In the genomic region with DNA sequence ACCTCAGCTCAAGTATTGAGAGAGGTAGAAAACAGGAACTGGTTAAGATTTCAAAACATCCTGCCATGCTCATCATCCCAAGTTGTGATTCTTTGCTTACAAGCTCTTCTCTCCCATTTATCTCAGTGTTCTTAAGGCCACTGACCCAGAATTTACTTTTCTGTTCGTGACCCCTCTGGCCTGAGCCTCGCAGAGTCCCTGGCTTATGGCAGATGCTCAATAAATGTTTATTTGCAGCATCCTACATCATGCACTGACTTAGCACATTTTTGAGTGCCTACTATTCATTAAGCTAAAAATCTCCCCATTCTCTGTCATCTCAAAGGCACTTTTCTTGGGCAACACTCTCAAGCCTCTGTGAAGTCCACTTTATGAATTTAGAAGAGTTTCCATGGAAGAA, we compare ENCODE assay signal across 33 cellular contexts. TPM values are rescaled to one million over a fixed set of nuclear protein-coding genes. Genes with fewer than 3 reads are reported as not detected.
"Had no signal": no experiment of that assay in that cellular context is flagged by ENCODE, and none has a peak within 500 bp of the region (broad histone marks: within the 10 kb centered on the region; RNA-seq: fewer than 3 reads in every experiment).

No MANE protein-coding gene starts in this region.

- DNase-seq: hypothalamus; immature natural killer cell; kidney; left colon; left lung; mesendoderm; naive B cell; natural killer cell; nephron progenitor cell; occipital lobe; psoas muscle; right lobe of liver; stimulated activated CD4-positive, alpha-beta T cell treated with anti-CD3 and anti-CD28 coated beads, Interleukin-1b, Interleukin-23, amount 100 ng/mL, for 48 hours; stimulated activated CD4-positive, alpha-beta T cell treated with anti-CD3 and anti-CD28 coated beads, Interleukin-2, amount 100 ng/mL, for 48 hours; stimulated activated CD4-positive, alpha-beta T cell treated with anti-CD3 and anti-CD28 coated beads, Interleukin-4, amount 100 ng/mL, for 4 hours; stimulated activated CD8-positive, alpha-beta memory T cell treated with anti-CD3 and anti-CD28 coated beads, Interleukin-4, amount 100 ng/mL, for 48 hours; stimulated activated naive CD4-positive, alpha-beta T cell treated with Interleukin-2 at 50 U/mL for 16 hours; stimulated activated naive CD8-positive, alpha-beta T cell treated with anti-CD3 and anti-CD28 coated beads, Interleukin-15, amount 100 ng/mL, for 72 hours; substantia nigra had no signal

- H3K4me3 ChIP-seq: left lung, lung, neural progenitor cell, psoas muscle, right lobe of liver, smooth muscle cell, tibial nerve, vagina had no signal

- FAIRE-seq: islet of Langerhans, kidney had no signal

RNA-seq across cellular contexts. Expression of a gene that starts 33.4 kb away (rescaled TPM):
- total RNA-seq: kidney, left colon, left lung, lower leg skin, lung, mesothelial cell of epicardium, mononuclear cell, natural killer cell, occipital lobe, osteocyte, posterior vena cava, psoas muscle, right lobe of liver, skeletal muscle tissue, smooth muscle cell, temporal lobe, tibial nerve, ureter, vagina had no signal
